Comparison of ENCODE assay signal across 18 cellular contexts in the genomic region with DNA sequence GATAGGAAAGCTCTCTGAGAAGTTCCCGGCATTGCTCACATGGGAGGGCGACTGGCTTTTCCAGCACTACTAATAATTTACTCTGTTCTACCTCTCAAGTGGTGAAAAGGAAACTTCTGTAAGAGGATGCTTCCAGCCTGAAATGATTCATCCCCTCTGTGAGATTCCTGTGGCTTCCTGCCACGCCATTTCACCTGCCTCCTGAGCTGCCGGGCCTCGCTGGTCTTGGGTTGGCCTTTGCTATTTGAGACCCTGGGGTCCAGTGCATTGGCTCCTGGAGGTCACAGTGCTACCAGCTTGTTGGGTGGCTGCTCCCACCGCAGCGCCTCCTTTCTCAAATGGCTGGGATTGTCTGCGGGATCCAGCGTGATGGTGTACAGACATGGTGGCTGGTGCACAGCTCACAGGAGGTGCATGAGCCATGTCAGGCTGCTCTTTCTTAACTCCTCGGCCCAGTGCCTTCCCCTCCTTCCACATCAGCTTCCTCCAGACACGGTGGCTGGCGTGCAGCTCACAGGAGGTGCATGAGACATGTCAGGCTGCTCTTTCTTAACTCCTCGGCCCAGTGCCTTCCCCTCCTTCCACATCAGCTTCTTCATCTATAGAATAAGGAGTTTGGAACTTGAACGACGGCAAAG. TPM values are rescaled to one million over a fixed set of nuclear protein-coding genes. Genes with fewer than 3 reads are reported as not detected.
A peak's percentile ranks its signal among the peaks of the same experiment; 100 is the strongest.
DNase-seq lines count a peak whose midpoint lies in the region; ATAC-seq, FAIRE-seq and TF ChIP-seq lines count a peak whose summit lies in the region.
"Had no signal": no experiment of that assay in that cellular context is flagged by ENCODE, and none has a peak within 500 bp of the region (broad histone marks: within the 10 kb centered on the region; RNA-seq: fewer than 3 reads in every experiment).

No MANE protein-coding gene starts in this region.

- intact Hi-C loops in left cardiac atrium (cut with DNase I) (no loop called here), colonic mucosa (cut with DNase I) (no loop called here)

- H3K9ac ChIP-seq in colonic mucosa (ENCODE audit: low read depth in 2 of 2, low read length in 2 of 2) = no peak overlapping the region

- TF ChIP-seq CTCF in cardiac muscle cell (IDR thresholded peaks at IDR 0.05; ENCODE audit: low read depth, low read length) (peak; percentile 4), colonic mucosa (IDR thresholded peaks at IDR 0.05) (no peak)

- H3K36me3 ChIP-seq in cardiac muscle cell = no peaks in the 10 kb centered on the region
- no peaks in the 10 kb centered on the region for H3K36me3 ChIP-seq in colonic mucosa
- H3K36me3 ChIP-seq: SJSA1, vagina had no signal

- no peaks in the 10 kb centered on the region for H3K4me1 ChIP-seq in cardiac muscle cell (ENCODE audit: low read depth)
- no peaks in the 10 kb centered on the region for H3K4me1 ChIP-seq in colonic mucosa
- H3K4me1 ChIP-seq: SJSA1, vagina had no signal

- no peaks in the 10 kb centered on the region for H3K9me3 ChIP-seq in cardiac muscle cell (ENCODE audit: low read depth)
- H3K9me3 ChIP-seq in colonic mucosa = no peaks in the 10 kb centered on the region
- H3K9me3 ChIP-seq: SJSA1, vagina had no signal

- H3K27me3 ChIP-seq in cardiac muscle cell = no peaks in the 10 kb centered on the region
- H3K27me3 ChIP-seq in colonic mucosa = no peaks in the 10 kb centered on the region
- H3K27me3 ChIP-seq: vagina had no signal

- FAIRE-seq in urothelium cell line (lab: Jason Lieb, UNC) = peak; percentile 97

- ATAC-seq in left cardiac atrium = no peak

- DNase-seq in cardiac muscle cell (ENCODE audit: low read depth in 1 of 2, low spot score in 1 of 2) = peak in 1 of 2 donors; percentile 26
- DNase-seq in left cardiac atrium = no peak
- DNase-seq in UCSD-AML1 (lab: John Stamatoyannopoulos, UW; ENCODE audit: unreplicated experiment) = peak; percentile 52
- peak; percentile 41 for DNase-seq in hepatic stellate cell (ENCODE audit: low spot score)
- DNase-seq in urothelium cell line (ENCODE audit: low spot score) = peak; percentile 92
- DNase-seq in colonic mucosa = no peak
- no peak for DNase-seq in HT-29 (ENCODE audit: low spot score)
- no peak for DNase-seq in putamen (ENCODE audit: low spot score)
- DNase-seq: activated CD4-positive, CD25-positive, alpha-beta regulatory T cell; activated T-cell treated with anti-CD3 and anti-CD28 coated beads for 4 hours; DMS 273 treated with DMSO at 0.1 percent for 48 hours; effector CD4-positive, alpha-beta T cell; glutamatergic neuron; GOT3; NCI-H1417; NCI-H748 treated with DMSO at 0.1 percent for 48 hours had no signal

- H3K4me3 ChIP-seq in cardiac muscle cell = no peak overlapping the region
- H3K4me3 ChIP-seq in colonic mucosa = no peak overlapping the region
- H3K4me3 ChIP-seq: SJSA1, vagina had no signal

- H3K27ac ChIP-seq in cardiac muscle cell (no peak overlapping the region), colonic mucosa (no peak overlapping the region)
- H3K27ac ChIP-seq: SJSA1, vagina had no signal

RNA-seq across cellular contexts. Expression of a gene that starts 42.9 kb away (rescaled TPM):
- 145 and 174 TPM in 2 replicates for total RNA-seq in cardiac muscle cell
- polyA plus RNA-seq in cardiac muscle cell = 222 and 264 TPM in 2 replicates
- total RNA-seq in left cardiac atrium = 100 to 1,000 TPM; 103 to 116 TPM
- 100 to 1,000 TPM in 1 of 2 donors, 10 to 100 TPM in 1; 96.4 to 196 TPM for total RNA-seq in colonic mucosa
- total RNA-seq in HT-29 (2014; rRNA removed; shearing (Covaris generic)) = 147 TPM in 2 replicates

Comparison
In these comparisons a context has a peak if more than half of its experiments do, and no peak if none do; other contexts are left out.
1. DNase-seq: peak in UCSD-AML1 (single experiment), hepatic stellate cell (single experiment) and urothelium cell line (single experiment); none in left cardiac atrium (single experiment), colonic mucosa (single experiment), HT-29 (single experiment) and putamen (single experiment).